8 cellular contexts compared by ENCODE assay signal in the genomic region with DNA sequence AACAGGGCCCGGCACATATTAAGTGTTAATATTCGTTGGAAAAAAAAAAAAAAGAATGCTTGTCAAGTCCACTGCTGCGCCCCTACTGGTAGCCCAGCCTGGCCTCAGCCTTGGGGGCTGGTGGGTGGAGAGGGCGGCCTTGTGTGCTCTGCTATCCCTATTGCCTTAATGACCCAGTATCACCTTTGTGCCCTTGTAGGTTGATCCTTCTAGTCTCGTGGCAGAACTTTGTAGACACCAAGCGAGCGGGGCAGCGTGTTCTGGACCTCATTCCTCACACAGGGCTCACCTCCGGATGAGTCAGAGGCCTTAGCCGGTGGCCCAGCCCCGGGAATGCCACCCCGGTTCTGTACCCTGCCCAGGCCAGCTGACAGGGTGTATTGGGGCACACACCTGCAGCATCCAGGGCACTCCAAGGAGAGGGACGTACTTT. TPM values are rescaled to one million over a fixed set of nuclear protein-coding genes. Genes with fewer than 3 reads are reported as not detected.
DNase-seq lines count a peak whose midpoint lies in the region; ATAC-seq and TF ChIP-seq lines count a peak whose summit lies in the region.

No MANE protein-coding gene starts in this region.

- no peak overlapping the region for H3K9ac ChIP-seq in liver (ENCODE audit: low read depth in 1 of 2, low read length in 2 of 2)

- H3K4me3 ChIP-seq in breast epithelium (peak overlapping the region in 2 of 3 donors; percentile 88 to 96), liver (ENCODE audit: low read depth in 1 of 3, low read length in 3 of 3) (no peak overlapping the region), transverse colon (peak overlapping the region in 1 of 4 donors; percentile 97)

- H3K9me3 ChIP-seq in breast epithelium (no peaks in the 10 kb centered on the region), liver (ENCODE audit: control insufficient read depth in 4 of 4, low read length in 3 of 4) (no peaks in the 10 kb centered on the region), transverse colon (no peaks in the 10 kb centered on the region)

- peaks cover 3 to 9% of the 10 kb centered on the region in 2 donors for H3K4me1 ChIP-seq in breast epithelium
- H3K4me1 ChIP-seq in liver (ENCODE audit: control insufficient read depth in 4 of 4, insufficient read depth in 4 of 4, low read length in 3 of 4), result peaks cover 4 to 13% (median 10%) of the 10 kb centered on the region in 4 donors
- peaks cover 8 to 28% (median 23%) of the 10 kb centered on the region in 4 donors for H3K4me1 ChIP-seq in transverse colon

- no peak for ATAC-seq in HG03442 (IDR thresholded peaks at IDR 0.05; ENCODE audit: unreplicated experiment)

- TF ChIP-seq POLR2A in breast epithelium (IDR thresholded peaks at IDR 0.05) (no peak), transverse colon (IDR thresholded peaks at IDR 0.05) (no peak)

- no peak for TF ChIP-seq EP300 in transverse colon (IDR thresholded peaks at IDR 0.05; ENCODE audit: low read depth)

- intact Hi-C loops in breast epithelium (cut with DNase I; ENCODE audit: low total_unique reads), result no loop called here
- intact Hi-C loops in transverse colon (cut with DNase I; ENCODE audit: low total_unique reads), result no loop called here

- in situ Hi-C loops in transverse colon (cut with MboI; ENCODE audit: low pct_ligation_motif_present in 1 of 4, low pct_unique_long_range_greater_than_20kb in 1 of 4, low sequenced_read_pairs in 3 of 4), result loop anchor here in 1 of 4 donors (10.0 kb wide), 1 partner anchor 66 kb away; no protein-coding TSS in a partner anchor

- WGBS in liver, result 71% methylated on average over 13 of the region's 13 CpGs
- WGBS in transverse colon (ENCODE audit: low coverage in 1 of 2), 2 donors, result 50 to 55% methylated on average over 2 to 10 of the region's 13 CpGs

- peak; percentile 39 for DNase-seq in EH (ENCODE audit: low read depth)
- DNase-seq in LHCN-M2 (ENCODE audit: low read depth), result peak; percentile 40
- no peak for DNase-seq in breast epithelium (ENCODE audit: low spot score in 2 of 2)
- peak; percentile 26 for DNase-seq in transverse colon
- DNase-seq in SKM-1 (lab: John Stamatoyannopoulos, UW; ENCODE audit: unreplicated experiment), result no peak
- no peak for DNase-seq in activated CD4-positive, alpha-beta T cell treated with anti-CD3 and anti-CD28 coated beads, Interleukin-2, amount 50 U/mL, for 1 hour

- TF ChIP-seq CTCF in breast epithelium (IDR thresholded peaks at IDR 0.05) (peak in 1 of 3 donors; percentile 26), liver (IDR thresholded peaks at IDR 0.05; ENCODE audit: low read depth, low read length, missing input control) (peak; percentile 25), transverse colon (IDR thresholded peaks at IDR 0.05) (peak in 4 of 5 experiments; percentile 19 to 29 (median 28))

- H3K27ac ChIP-seq in breast epithelium, result peak overlapping the region; percentile 98 to 100
- peak overlapping the region; percentile 99 for H3K27ac ChIP-seq in liver (ENCODE audit: low read depth in 1 of 2, low read length in 2 of 2)
- H3K27ac ChIP-seq in transverse colon, result peak overlapping the region; percentile 93 to 98 (median 96)

- H3K36me3 ChIP-seq in breast epithelium (no peaks in the 10 kb centered on the region), liver (ENCODE audit: control insufficient read depth in 4 of 4, insufficient read depth in 3 of 4, low read depth in 1 of 4, low read length in 3 of 4) (no peaks in the 10 kb centered on the region), transverse colon (no peaks in the 10 kb centered on the region)

- peak in 1 of 2 donors; percentile 23 for TF ChIP-seq RAD21 in liver (IDR thresholded peaks at IDR 0.05)

- H3K27me3 ChIP-seq in breast epithelium (no peaks in the 10 kb centered on the region), liver (ENCODE audit: control insufficient read depth in 4 of 4, insufficient read depth in 4 of 4, low read length in 3 of 4) (no peaks in the 10 kb centered on the region), transverse colon (no peaks in the 10 kb centered on the region)

TF ChIP-seq in liver, 16 proteins besides CTCF, POLR2A, EP300 and RAD21:
- TF ChIP-seq GABPA (IDR thresholded peaks at IDR 0.05 in 1 of 2, conservative IDR thresholded peaks at IDR 0.05 in 1 of 2) (no peak), YY1 (IDR thresholded peaks at IDR 0.05) (no peak), JUND (IDR thresholded peaks at IDR 0.05) (no peak)

RNA-seq across cellular contexts. Expression of a gene that starts 1.8 kb away (rescaled TPM):
- total RNA-seq in LHCN-M2 (2014; rRNA removed) (14.1 and 18.7 TPM in 2 replicates), breast epithelium (10 to 100 TPM; 15.7 to 21.8 (median 20.3) TPM), liver (10 to 100 TPM in 1 of 2 donors, 1 to 10 TPM in 1; 6.9 to 17.0 TPM), transverse colon (10 to 100 TPM; 15.7 to 31.0 (median 25.8) TPM)
- polyA plus RNA-seq in LHCN-M2 (2012), result 8.5 TPM
- 1 to 10 TPM; 4.2 to 4.6 TPM for polyA plus RNA-seq in liver

Comparison
In these comparisons a context has a peak if more than half of its experiments do, and no peak if none do; other contexts are left out.
1. DNase-seq: peak in EH (single experiment), LHCN-M2 (single experiment) and transverse colon (single experiment); none in breast epithelium (0 of 2), SKM-1 (single experiment) and activated CD4-positive, alpha-beta T cell treated with anti-CD3 and anti-CD28 coated beads, Interleukin-2, amount 50 U/mL, for 1 hour (single experiment).
2. H3K4me3 ChIP-seq: peak in breast epithelium (2 of 3); none in liver (0 of 3).
3. Peak in every context shown above with its lines, with median percentiles within 50 percentile points of each other: H3K27ac ChIP-seq.